9 cellular contexts compared by ENCODE assay signal in genomic region chr2:33673937-33674336, GRCh38.
A peak's percentile ranks its signal among the peaks of the same experiment; 100 is the strongest.
DNase-seq lines count a peak whose midpoint lies in the region; ATAC-seq and TF ChIP-seq lines count a peak whose summit lies in the region.
"Had no signal": no experiment of that assay in that cellular context is flagged by ENCODE, and none has a peak within 500 bp of the region (broad histone marks: within the 10 kb centered on the region; RNA-seq: fewer than 3 reads in every experiment).

No MANE protein-coding gene starts in this region.

- 33% methylated on average over 2 of the region's 2 CpGs for WGBS in thyroid gland, 2 donors

- no peaks in the 10 kb centered on the region for H3K36me3 ChIP-seq in GM06990 (ENCODE audit: control insufficient read depth, insufficient read depth, low read length)
- no peaks in the 10 kb centered on the region for H3K36me3 ChIP-seq in neural cell (ENCODE audit: insufficient read depth, low read length)
- no peaks in the 10 kb centered on the region for H3K36me3 ChIP-seq in thyroid gland

- TF ChIP-seq POLR2A in thyroid gland (IDR thresholded peaks at IDR 0.05) = no peak

- TF ChIP-seq CTCF in GM06990 (IDR thresholded peaks at IDR 0.05; ENCODE audit: insufficient read depth, low read length, poor library complexity, severe bottlenecking) (peak; percentile 40), LNCaP clone FGC (IDR thresholded peaks at IDR 0.05; ENCODE audit: control insufficient read depth, extremely low read depth, insufficient read depth) (peak; percentile 39), chondrocyte (IDR thresholded peaks at IDR 0.05) (peak; percentile 83), neural cell (IDR thresholded peaks at IDR 0.05; ENCODE audit: poor library complexity, severe bottlenecking) (peak; percentile 82), mesothelial cell of epicardium (IDR thresholded peaks at IDR 0.05; ENCODE audit: unreplicated experiment) (no peak), thyroid gland (IDR thresholded peaks at IDR 0.05) (peak in 2 of 6 experiments; percentile 19 to 26)

- intact Hi-C loops in thyroid gland (cut with DNase I) = no loop called here

- no peak overlapping the region for H2AFZ ChIP-seq in neural cell (ENCODE audit: low read depth, low read length)

- no peaks in the 10 kb centered on the region for H3K79me2 ChIP-seq in neural cell (replicated peaks; ENCODE audit: insufficient read depth, low read length)

- H3K27me3 ChIP-seq in GM06990 (replicated peaks; ENCODE audit: control insufficient read depth, insufficient read depth, low read length) = no peaks in the 10 kb centered on the region
- H3K27me3 ChIP-seq in neural cell (ENCODE audit: insufficient read depth, low read depth, low read length) = no peaks in the 10 kb centered on the region
- no peaks in the 10 kb centered on the region for H3K27me3 ChIP-seq in thyroid gland

- H3K36me3 Mint-ChIP-seq in chondrocyte (ENCODE audit: low read depth) (no peaks in the 10 kb centered on the region), mesothelial cell of epicardium (no peaks in the 10 kb centered on the region)

- no peak for TF ChIP-seq EP300 in neural cell (conservative IDR thresholded peaks at IDR 0.05; ENCODE audit: poor library complexity, severe bottlenecking)

- H3K4me3 Mint-ChIP-seq in chondrocyte (ENCODE audit: unreplicated experiment) (no peak overlapping the region), mesothelial cell of epicardium (no peak overlapping the region)

- H3K9me3 Mint-ChIP-seq in chondrocyte (ENCODE audit: low read depth) = no peaks in the 10 kb centered on the region
- no peaks in the 10 kb centered on the region for H3K9me3 Mint-ChIP-seq in mesothelial cell of epicardium

- TF ChIP-seq RAD21 in neural cell (conservative IDR thresholded peaks at IDR 0.05) = peak; percentile 92

- no peaks in the 10 kb centered on the region for H3K9me2 ChIP-seq in neural cell (ENCODE audit: insufficient read depth, low read length)

- no peaks in the 10 kb centered on the region for H3K9me3 ChIP-seq in neural cell (ENCODE audit: low read length)
- H3K9me3 ChIP-seq in thyroid gland = no peaks in the 10 kb centered on the region

- H3K27me3 Mint-ChIP-seq in chondrocyte (ENCODE audit: low read depth) (peaks cover 12% of the 10 kb centered on the region), mesothelial cell of epicardium (ENCODE audit: low read depth) (no peaks in the 10 kb centered on the region)

- H3K4me2 ChIP-seq in neural cell (ENCODE audit: low read length) = no peak overlapping the region

- H3K27ac ChIP-seq in neural cell (ENCODE audit: low read length) (no peak overlapping the region), thyroid gland (no peak overlapping the region)

- H3K27ac Mint-ChIP-seq in chondrocyte (ENCODE audit: unreplicated experiment) = no peak overlapping the region
- H3K27ac Mint-ChIP-seq in mesothelial cell of epicardium = no peak overlapping the region

- no peaks in the 10 kb centered on the region for H3K4me1 ChIP-seq in thyroid gland

- no peaks in the 10 kb centered on the region for H4K20me1 ChIP-seq in neural cell (ENCODE audit: insufficient read depth)

- no peak overlapping the region for H3K9ac ChIP-seq in neural cell (ENCODE audit: low read length)

- no peak for ATAC-seq in GM21576 (IDR thresholded peaks at IDR 0.05; ENCODE audit: unreplicated experiment)

- H3K4me3 ChIP-seq in GM06990 (replicated peaks; ENCODE audit: low read depth, low read length) (no peak overlapping the region), LNCaP clone FGC (ENCODE audit: low read depth, low read length) (no peak overlapping the region), neural cell (ENCODE audit: low read length) (no peak overlapping the region), thyroid gland (replicated peaks in 1 of 3) (no peak overlapping the region)

- no peak for DNase-seq in GM06990 (ENCODE audit: extremely low read depth, insufficient read length)
- no peak for DNase-seq in LNCaP clone FGC (ENCODE audit: low read depth)
- no peak for DNase-seq in chondrocyte (ENCODE audit: low spot score)
- no peak for DNase-seq in mesothelial cell of epicardium (ENCODE audit: low spot score in 2 of 2, unreplicated experiment in 2 of 2)
- DNase-seq in activated CD4-positive, alpha-beta T cell treated with anti-CD3 and anti-CD28 coated beads, Interleukin-2, amount 50 U/mL, for 48 hours = no peak
- no peak for DNase-seq in thyroid gland
- DNase-seq: cortex of kidney had no signal

- H3K4me1 Mint-ChIP-seq in chondrocyte (ENCODE audit: low read depth) (peaks cover 2% of the 10 kb centered on the region), mesothelial cell of epicardium (peaks cover 3% of the 10 kb centered on the region)

- no peaks in the 10 kb centered on the region for H3F3A ChIP-seq in neural cell (ENCODE audit: insufficient read depth, low read length, poor library complexity, severe bottlenecking)

TF ChIP-seq in neural cell, 6 proteins besides CTCF, POLR2A, EP300 and RAD21:
- TF ChIP-seq TAF1 (IDR thresholded peaks at IDR 0.05; ENCODE audit: low read depth) = no peak
- no peak for TF ChIP-seq MXI1 (conservative IDR thresholded peaks at IDR 0.05; ENCODE audit: poor library complexity, severe bottlenecking)
- no peak for TF ChIP-seq EZH2 (IDR thresholded peaks at IDR 0.05; ENCODE audit: borderline replicate concordance, insufficient read depth, low read length, poor library complexity, severe bottlenecking)
- TF ChIP-seq SMC3 (conservative IDR thresholded peaks at IDR 0.05; ENCODE audit: poor library complexity) = peak; percentile 87
